8 cellular contexts compared by ENCODE assay signal in genomic region chr2:196171248-196171871, GRCh38. TPM values are rescaled to one million over a fixed set of nuclear protein-coding genes. Genes with fewer than 3 reads are reported as not detected.
DNase-seq lines count a peak whose midpoint lies in the region; ATAC-seq, FAIRE-seq and TF ChIP-seq lines count a peak whose summit lies in the region.

Gene STK17B (minus strand): TSS chr2:196171578. CDS start chr2:196163383, 8,195 bp downstream.

- no peak within 1 kb of the TSS for H2BK5ac ChIP-seq in H1 (ENCODE audit: low read depth, low read length)
- H2BK5ac ChIP-seq in mesenchymal stem cell (ENCODE audit: low read depth, low read length, poor library complexity, severe bottlenecking), result peak within 1 kb of the TSS; percentile 14

- no peaks in the 10 kb centered on the region for H3K27me3 Mint-ChIP-seq in CD8-positive, alpha-beta T cell (ENCODE audit: low read depth)

- H3K23me2 ChIP-seq in H1 (ENCODE audit: low read depth, low read length), result peaks cover 8% of the 10 kb centered on the region; the same call in 1 of the 2 replicates

- no peaks in the 10 kb centered on the region for H3K9me3 ChIP-seq in CD8-positive, alpha-beta T cell (ENCODE audit: low read length)
- no peaks in the 10 kb centered on the region for H3K9me3 ChIP-seq in H1 (ENCODE audit: insufficient read depth in 2 of 2, low read depth in 1 of 2, low read length in 1 of 2)
- no peaks in the 10 kb centered on the region for H3K9me3 ChIP-seq in mesenchymal stem cell (ENCODE audit: control insufficient read depth, low read length)

- peak; percentile 63 for ATAC-seq in CD8-positive, alpha-beta T cell
- ATAC-seq in GM19455 (IDR thresholded peaks at IDR 0.05; ENCODE audit: unreplicated experiment), result peak; percentile 50

- peaks cover 0 to 1% of the 10 kb centered on the region in 2 experiments for H4K20me1 ChIP-seq in H1 (replicated peaks in 1 of 2; ENCODE audit: control insufficient read depth in 1 of 2, insufficient read depth in 2 of 2, low read length in 2 of 2)

- peak within 1 kb of the TSS; percentile 98 for H3K27ac ChIP-seq in CD8-positive, alpha-beta T cell (ENCODE audit: low read depth, low read length)
- peak within 1 kb of the TSS; percentile 24; the same call in 1 of the 2 replicates for H3K27ac ChIP-seq in H1 (ENCODE audit: low read depth, low read length)
- H3K27ac ChIP-seq in mesenchymal stem cell (ENCODE audit: low read length, poor library complexity, severe bottlenecking), result peak within 1 kb of the TSS; percentile 31

- peak within 1 kb of the TSS; percentile 91 to 99 for H3K4me2 ChIP-seq in H1 (ENCODE audit: insufficient read depth in 1 of 2, low read depth in 2 of 2, low read length in 2 of 2)
- peak within 1 kb of the TSS; percentile 77 for H3K4me2 ChIP-seq in mesenchymal stem cell (ENCODE audit: low read length, poor library complexity, severe bottlenecking)

- no peak within 1 kb of the TSS for H4K91ac ChIP-seq in H1 (replicated peaks; ENCODE audit: insufficient read length, low read length)
- peak within 1 kb of the TSS; percentile 95 for H4K91ac ChIP-seq in mesenchymal stem cell (ENCODE audit: low read length)

- TF ChIP-seq CTCF in CD8-positive, alpha-beta T cell (IDR thresholded peaks at IDR 0.05), result no peak
- no peak for TF ChIP-seq CTCF in H1 (IDR thresholded peaks at IDR 0.05; ENCODE audit: control extremely low read depth in 1 of 3, insufficient read depth in 1 of 3, low read depth in 1 of 3, low read length in 3 of 3)

- no peaks in the 10 kb centered on the region for H3K9me3 Mint-ChIP-seq in CD8-positive, alpha-beta T cell

- TF ChIP-seq RAD21 in H1 (IDR thresholded peaks at IDR 0.05 in 1 of 2, conservative IDR thresholded peaks at IDR 0.05 in 1 of 2; ENCODE audit: low read depth in 2 of 2, low read length in 2 of 2), result no peak; a peak in 1 of 4 replicates

- H3K36me3 Mint-ChIP-seq in CD8-positive, alpha-beta T cell, result peaks cover 40% of the 10 kb centered on the region

- H3K79me1 ChIP-seq in H1 (ENCODE audit: low read depth, low read length) (0 out of 2 replicates have a peak, but pooled peaks cover 2% of the 10 kb centered on the region), mesenchymal stem cell (replicated peaks; ENCODE audit: low read length, poor library complexity, severe bottlenecking) (no peaks in the 10 kb centered on the region)

- CTCF ChIA-PET in CD8-positive, alpha-beta T cell (lab: Charles Lee), result interaction anchor here (0.7 to 4.8 kb wide), 14 partner anchors 9 to 105 kb away, joined by 3 to 37 read pairs (median 5); no protein-coding TSS in a partner anchor
- CTCF ChIA-PET in H1 (lab: Charles Lee; ENCODE audit: partially characterized antibody), result interaction anchor here (1.7 kb wide), 1 partner anchor 105 kb away, joined by 6 read pairs; no protein-coding TSS in a partner anchor

- H4K8ac ChIP-seq in H1 (ENCODE audit: extremely low read depth, insufficient read depth, low read length) (peak within 1 kb of the TSS; percentile 79), mesenchymal stem cell (ENCODE audit: low read length) (peak within 1 kb of the TSS; percentile 42)

- H4K5ac ChIP-seq in H1 (ENCODE audit: insufficient read length, low read depth, low read length), result no peak within 1 kb of the TSS

- H2BK20ac ChIP-seq in H1 (ENCODE audit: low read length), result no peak within 1 kb of the TSS

- no peak within 1 kb of the TSS for H3K14ac ChIP-seq in H1 (ENCODE audit: insufficient read length)
- H3K14ac ChIP-seq in mesenchymal stem cell (ENCODE audit: low read length in 2 of 2), result peak within 1 kb of the TSS; percentile 69 to 93

- peaks cover 39% of the 10 kb centered on the region for H3K4me1 ChIP-seq in CD8-positive, alpha-beta T cell (ENCODE audit: insufficient read depth, low read length)
- H3K4me1 ChIP-seq in H1 (replicated peaks in 1 of 4; ENCODE audit: control insufficient read depth in 3 of 4, insufficient read depth in 4 of 4, low read length in 3 of 4) (peaks cover 0 to 12% (median 8%) of the 10 kb centered on the region in 4 experiments; a peak in 3 of 7 replicates), mesenchymal stem cell (ENCODE audit: control insufficient read depth, insufficient read depth, low read depth, low read length) (peaks cover 2% of the 10 kb centered on the region)

- H3K4me1 Mint-ChIP-seq in CD8-positive, alpha-beta T cell (ENCODE audit: low read depth), result peaks cover 42% of the 10 kb centered on the region

- H2AFZ ChIP-seq in H1 (ENCODE audit: low read length), result peak within 1 kb of the TSS; percentile 100
- H2AFZ ChIP-seq in mesenchymal stem cell (ENCODE audit: low read depth, low read length), result peak within 1 kb of the TSS; percentile 66

- intact Hi-C loops in CD8-positive, alpha-beta T cell (cut with DNase I, micrococcal nuclease), result loop anchor here (1.0 to 10.0 kb wide), 8 partner anchors 11 to 637 kb away; partner anchors contain the start of genes DNAH7 (in 2 of the 2) and SLC39A10 (in 1 of the 2)

- no peak within 1 kb of the TSS for H3K56ac ChIP-seq in H1 (replicated peaks; ENCODE audit: insufficient read length, low read depth, low read length)

- peak within 1 kb of the TSS; percentile 98 for H3K27ac Mint-ChIP-seq in CD8-positive, alpha-beta T cell

- no peak for FAIRE-seq in H1 (lab: Jason Lieb, UNC)

- peak within 1 kb of the TSS; percentile 97 for H3K4me3 Mint-ChIP-seq in CD8-positive, alpha-beta T cell

- H2BK120ac ChIP-seq in H1 (replicated peaks; ENCODE audit: low read depth, low read length) (no peak within 1 kb of the TSS), mesenchymal stem cell (ENCODE audit: low read depth, low read length) (peak within 1 kb of the TSS; percentile 91)

- no peak for TF ChIP-seq EP300 in H1 (IDR thresholded peaks at IDR 0.05; ENCODE audit: borderline replicate concordance in 1 of 2, low read depth in 2 of 2, low read length in 2 of 2)

- H3K9ac ChIP-seq in H1 (replicated peaks in 1 of 4; ENCODE audit: extremely low read depth in 1 of 4, low read depth in 3 of 4, low read length in 3 of 4), result peak within 1 kb of the TSS; percentile 58 to 80 (median 70)
- H3K9ac ChIP-seq in mesenchymal stem cell (ENCODE audit: low read length), result peak within 1 kb of the TSS; percentile 93

- POLR2A ChIA-PET in CD8-positive, alpha-beta T cell (lab: Charles Lee), result interaction anchor here (0.7 to 3.8 kb wide), 29 partner anchors 8 to 104 kb away, joined by 3 to 31 read pairs (median 7); no protein-coding TSS in a partner anchor
- POLR2A ChIA-PET in H1 (lab: Charles Lee; ENCODE audit: partially characterized antibody), result interaction anchor here (0.9 kb wide), 1 partner anchor 31 kb away, joined by 3 read pairs; no protein-coding TSS in a partner anchor

- no peaks in the 10 kb centered on the region for H3K36me3 ChIP-seq in CD8-positive, alpha-beta T cell (ENCODE audit: insufficient read depth, low read length)
- no peaks in the 10 kb centered on the region for H3K36me3 ChIP-seq in H1 (ENCODE audit: control insufficient read depth in 2 of 4, insufficient read depth in 4 of 4, low read length in 3 of 4)
- no peaks in the 10 kb centered on the region for H3K36me3 ChIP-seq in mesenchymal stem cell (ENCODE audit: control insufficient read depth in 1 of 2, insufficient read depth in 2 of 2, low read depth in 1 of 2, low read length in 2 of 2)

- H3K23ac ChIP-seq in H1 (ENCODE audit: insufficient read length), result no peak within 1 kb of the TSS
- H3K23ac ChIP-seq in mesenchymal stem cell (ENCODE audit: low read length in 2 of 2), result peak within 1 kb of the TSS; percentile 81 to 90

- TF ChIP-seq POLR2A in H1 (IDR thresholded peaks at IDR 0.05; ENCODE audit: control extremely low read depth in 1 of 2, low read depth in 2 of 2, low read length in 2 of 2), result peak; percentile 63 to 93

- peak within 1 kb of the TSS; percentile 82 for H3K4me3 ChIP-seq in CD8-positive, alpha-beta T cell (ENCODE audit: low read depth, low read length)
- H3K4me3 ChIP-seq in H1 (ENCODE audit: extremely low read depth in 1 of 4, insufficient read depth in 2 of 4, low read depth in 3 of 4, low read length in 4 of 4) (peak within 1 kb of the TSS; percentile 82 to 95 (median 85)), mesenchymal stem cell (ENCODE audit: insufficient read depth in 1 of 2, low read depth in 1 of 2, low read length in 2 of 2) (peak within 1 kb of the TSS; percentile 88 to 90)

- DNase-seq in CD8-positive, alpha-beta T cell, result peak; percentile 96 to 98 (median 97)
- DNase-seq in HPDE6-E6E7 (ENCODE audit: extremely low spot score), result peak; percentile 91
- peak; percentile 89 to 96 for DNase-seq in NOMO-1 (lab: John Stamatoyannopoulos, UW; ENCODE audit: unreplicated experiment in 2 of 2)
- DNase-seq in activated CD8-positive, alpha-beta memory T cell treated with anti-CD3 and anti-CD28 coated beads for 4 hours (ENCODE audit: low read depth in 2 of 2), result peak; percentile 93 to 95
- peak; percentile 89 for DNase-seq in H1 (ENCODE audit: low read depth in 1 of 2, low spot score in 2 of 2)
- DNase-seq in mesenchymal stem cell, result peak; percentile 94
- peak; percentile 90 for DNase-seq in stimulated activated CD8-positive, alpha-beta memory T cell treated with anti-CD3 and anti-CD28 coated beads, Interleukin-12 subunit alpha, Interleukin-12 subunit beta, amount 100 ng/mL, for 24 hours (ENCODE audit: extremely low read depth)

- 1% methylated on average over 40 of the region's 72 CpGs; no CpG with 5 or more reads in 1 of the 2 experiments for WGBS in H1 (ENCODE audit: extremely low coverage in 1 of 2, insufficient coverage in 1 of 2, insufficient read length in 1 of 2, insufficient replicate concordance in 2 of 2, low coverage in 1 of 2, low lambda C conversion rate in 2 of 2, missing lambda C conversion rate in 1 of 2), 2 experiments
- under 1% methylated on average over 41 of the region's 72 CpGs for WGBS in mesenchymal stem cell

- H3K4ac ChIP-seq in H1 (replicated peaks; ENCODE audit: insufficient read length, low read depth, low read length) (no peak within 1 kb of the TSS), mesenchymal stem cell (ENCODE audit: low read depth in 1 of 2, low read length in 2 of 2) (peak within 1 kb of the TSS; percentile 71 to 93)

- H2AK5ac ChIP-seq in H1 (ENCODE audit: low read depth, low read length) (no peak within 1 kb of the TSS), mesenchymal stem cell (ENCODE audit: low read length, severe bottlenecking) (no peak within 1 kb of the TSS)

- no peaks in the 10 kb centered on the region for H3K27me3 ChIP-seq in CD8-positive, alpha-beta T cell (ENCODE audit: insufficient read depth, low read length)
- H3K27me3 ChIP-seq in H1 (replicated peaks in 1 of 4; ENCODE audit: control insufficient read depth in 3 of 4, extremely low read depth in 1 of 4, insufficient read depth in 3 of 4, low read length in 3 of 4) (peaks cover 0 to 4% (median under 1%) of the 10 kb centered on the region in 4 experiments; a peak in 4 of 7 replicates), mesenchymal stem cell (ENCODE audit: control insufficient read depth in 1 of 2, insufficient read depth in 1 of 2, low read length in 2 of 2) (no peaks in the 10 kb centered on the region)

- no peak within 1 kb of the TSS for H2BK12ac ChIP-seq in H1 (ENCODE audit: low read depth, low read length)
- H2BK12ac ChIP-seq in mesenchymal stem cell (ENCODE audit: low read length in 2 of 2), result peak within 1 kb of the TSS in 1 of 2 experiments; percentile 45

- no peak within 1 kb of the TSS for H2BK15ac ChIP-seq in H1 (ENCODE audit: low read length)
- H2BK15ac ChIP-seq in mesenchymal stem cell (ENCODE audit: low read depth, poor library complexity, severe bottlenecking), result peak within 1 kb of the TSS; percentile 86

- H3K18ac ChIP-seq in H1 (ENCODE audit: extremely low read depth, low read length) (no peak within 1 kb of the TSS; the same call in 1 of the 2 replicates), mesenchymal stem cell (ENCODE audit: low read depth in 1 of 2, low read length in 2 of 2) (peak within 1 kb of the TSS; percentile 91 to 96)

- peaks cover 2 to 42% of the 10 kb centered on the region in 2 experiments; a peak in 3 of 4 replicates for H3K79me2 ChIP-seq in H1 (ENCODE audit: control insufficient read depth in 1 of 2, insufficient read depth in 2 of 2, low read length in 2 of 2)

RNA-seq across cellular contexts. Expression of gene STK17B, which starts in this region (rescaled TPM):
- total RNA-seq in CD8-positive, alpha-beta T cell, result 100 to 1,000 TPM; 582 to 601 TPM
- total RNA-seq in H1 (2021; fragmentation: NEBNext Ultra II Directional; extraction: Animal tissue kit (Norgen Biotek cat#: 25700)), result 10.5 and 11.8 TPM in 2 replicates
- polyA plus RNA-seq in H1 (2011; rRNA removed), result 0.88 and 1.8 TPM in 2 replicates
- 2.1 TPM for polyA plus RNA-seq in H1 (2011; cell fraction: cytosol; rRNA removed)
- polyA plus RNA-seq in H1 (2011; cell fraction: nucleus; rRNA removed), result 0.81 TPM
- polyA plus RNA-seq in H1 (2012, experiment 1 of 2), result 1.5 to 6.2 TPM (median 2.0 TPM) in 4 replicates
- 0.47 TPM for polyA plus RNA-seq in H1 (2012, experiment 2 of 2)
- polyA plus RNA-seq in H1 (2013, experiment 1 of 2), result 4.5 TPM
- 4.4 TPM for polyA plus RNA-seq in H1 (2013, experiment 2 of 2)
- 3.7 and 8.3 TPM in 2 replicates for polyA minus RNA-seq in H1 (2011; rRNA and poly(A)+ RNA removed)
- polyA minus RNA-seq in H1 (2011; cell fraction: cytosol; rRNA and poly(A)+ RNA removed), result 4.5 TPM
- 6.0 TPM for polyA minus RNA-seq in H1 (2011; cell fraction: nucleus; rRNA and poly(A)+ RNA removed)
- polyA plus RNA-seq in mesenchymal stem cell (2013, experiment 1 of 2), result 31.0 TPM
- polyA plus RNA-seq in mesenchymal stem cell (2013, experiment 2 of 2), result 33.9 TPM

Comparison
In these comparisons a context has a peak if more than half of its experiments do, and no peak if none do; other contexts are left out.
1. Peak in every context shown above with its lines: DNase-seq, ATAC-seq, H3K4me3 ChIP-seq and H3K27ac ChIP-seq.
2. RNA of gene STK17B (total RNA-seq): 582 to 601 TPM in CD8-positive, alpha-beta T cell; 10.5 to 11.8 TPM in H1; every median in the first group is over 10 times any median in the second.
3. H3K27ac ChIP-seq: peak in every context shown above with its lines; median percentile 98 in CD8-positive, alpha-beta T cell; 31 in mesenchymal stem cell; 24 in H1.